Comparison of ENCODE assay signal across 1 cellular context in genomic region chr3:122793568-122794416, GRCh38.
TF ChIP-seq lines count a peak whose summit lies in the region.

TSS of gene HSPBAP1 (minus strand) at chr3:122793831. CDS start at chr3:122793680, 151 bp downstream.

TF ChIP-seq in WTC11, 78 proteins besides CTCF, POLR2A, EP300 and RAD21 (continued from another document):
- TF ChIP-seq ARID4B (CRISPR knock-in tag; IDR thresholded peaks at IDR 0.05; ENCODE audit: borderline replicate concordance) = peak; percentile 96
- peak; percentile 79; the same call in 1 of the 2 replicates for TF ChIP-seq SMAD3 (CRISPR knock-in tag; IDR thresholded peaks at IDR 0.05; ENCODE audit: borderline replicate concordance)
- TF ChIP-seq ZNF219 (CRISPR knock-in tag; IDR thresholded peaks at IDR 0.05; ENCODE audit: borderline replicate concordance) = no peak
